ENCODE assay signal across 1 cellular context in genomic region chr3:44649709-44650108, GRCh38.
TF ChIP-seq lines count a peak whose summit lies in the region.

No MANE protein-coding gene starts in this region.

TF ChIP-seq in endothelial cell of umbilical vein, 7 proteins besides CTCF, POLR2A, EP300 and RAD21 (continued from another document):
- TF ChIP-seq MAX (IDR thresholded peaks at IDR 0.05; ENCODE audit: insufficient read depth, insufficient read length) (no peak), FOS (IDR thresholded peaks at IDR 0.05; ENCODE audit: borderline replicate concordance, insufficient read depth, low read length) (no peak), JUN (IDR thresholded peaks at IDR 0.05; ENCODE audit: borderline replicate concordance, insufficient read depth, insufficient read length, low read depth) (no peak), EZH2 (IDR thresholded peaks at IDR 0.05; ENCODE audit: borderline replicate concordance, low read depth, low read length, severe bottlenecking) (no peak), GATA2 (IDR thresholded peaks at IDR 0.05; ENCODE audit: insufficient read depth, insufficient read length, low read depth, low read length) (no peak)
